1 cellular context compared by ENCODE assay signal in genomic region chr13:110616103-110617101, GRCh38.
TF ChIP-seq lines count a peak whose summit lies in the region.

No MANE protein-coding gene starts in this region.

TF ChIP-seq in K562, 482 proteins besides CTCF, POLR2A, EP300 and RAD21 (continued from another document):
- TF ChIP-seq ELK1 (CRISPR knock-in tag; IDR thresholded peaks at IDR 0.05) (no peak), ZNF764 (CRISPR knock-in tag; IDR thresholded peaks at IDR 0.05; ENCODE audit: low read depth) (no peak), GTF2A2 (tag; IDR thresholded peaks at IDR 0.05) (no peak), BMI1 (IDR thresholded peaks at IDR 0.05; ENCODE audit: low read length) (no peak), RBM14 (IDR thresholded peaks at IDR 0.05; ENCODE audit: borderline replicate concordance, insufficient read depth, low read depth, low read length) (no peak), NCOA1 (IDR thresholded peaks at IDR 0.05; ENCODE audit: low read depth) (no peak), PATZ1 (CRISPR knock-in tag; IDR thresholded peaks at IDR 0.05; ENCODE audit: borderline replicate concordance) (no peak), HNRNPLL (IDR thresholded peaks at IDR 0.05; ENCODE audit: low read depth, low read length, poor library complexity, severe bottlenecking) (no peak)
